In genomic region chr4:26746742-26747351, GRCh38 we compare ENCODE assay signal across 10 cellular contexts.
DNase-seq lines count a peak whose midpoint lies in the region; ATAC-seq and TF ChIP-seq lines count a peak whose summit lies in the region.
"Had no signal": no experiment of that assay in that cellular context is flagged by ENCODE, and none has a peak within 500 bp of the region (broad histone marks: within the 10 kb centered on the region; RNA-seq: fewer than 3 reads in every experiment).

No MANE protein-coding gene starts in this region.

- H3K9me2 ChIP-seq in Loucy (replicated peaks; ENCODE audit: low read depth, low read length), result no peaks in the 10 kb centered on the region

- ATAC-seq in GM19025 (IDR thresholded peaks at IDR 0.05; ENCODE audit: low read depth, unreplicated experiment), result peak; percentile 99
- peak; percentile 100 for ATAC-seq in HG02588 (IDR thresholded peaks at IDR 0.05; ENCODE audit: unreplicated experiment)

- intact Hi-C loops in colonic mucosa (cut with DNase I), result no loop called here

- H3K79me2 ChIP-seq in Loucy (ENCODE audit: insufficient read depth, low read length), result no peaks in the 10 kb centered on the region

- no peak overlapping the region for H2AFZ ChIP-seq in Loucy (ENCODE audit: low read length)

- H3F3A ChIP-seq in Loucy (ENCODE audit: low read depth), result no peaks in the 10 kb centered on the region

- H3K27ac ChIP-seq in colonic mucosa, result no peak overlapping the region
- H3K27ac ChIP-seq: upper lobe of left lung had no signal

- H3K27me3 ChIP-seq in Loucy (ENCODE audit: insufficient read depth, low read length, poor library complexity, severe bottlenecking) (no peaks in the 10 kb centered on the region), colonic mucosa (no peaks in the 10 kb centered on the region)
- H3K27me3 ChIP-seq: upper lobe of left lung had no signal

- H3K36me3 ChIP-seq in Loucy (ENCODE audit: insufficient read depth, low read length), result no peaks in the 10 kb centered on the region
- H3K36me3 ChIP-seq in colonic mucosa, result no peaks in the 10 kb centered on the region

- H3K4me2 ChIP-seq in Loucy (ENCODE audit: low read depth, low read length, poor library complexity, severe bottlenecking), result peak overlapping the region; percentile 45

- H3K9ac ChIP-seq in Loucy (ENCODE audit: low read depth, low read length, poor library complexity, severe bottlenecking) (no peak overlapping the region), colonic mucosa (ENCODE audit: low read depth in 2 of 2, low read length in 2 of 2) (no peak overlapping the region)

- peak overlapping the region; percentile 5 for H3K4me3 ChIP-seq in Loucy (ENCODE audit: low read length, poor library complexity, severe bottlenecking)
- no peak overlapping the region for H3K4me3 ChIP-seq in colonic mucosa
- H3K4me3 ChIP-seq: upper lobe of left lung had no signal

- H3K4me1 ChIP-seq in Loucy (ENCODE audit: insufficient read depth, low read length, poor library complexity, severe bottlenecking) (peaks cover 54% of the 10 kb centered on the region), colonic mucosa (no peaks in the 10 kb centered on the region)

- TF ChIP-seq CTCF in Loucy (conservative IDR thresholded peaks at IDR 0.05; ENCODE audit: low read length), result no peak
- TF ChIP-seq CTCF in colonic mucosa (IDR thresholded peaks at IDR 0.05), result no peak

- H3K9me3 ChIP-seq in Loucy (ENCODE audit: insufficient read depth, low read depth, low read length) (no peaks in the 10 kb centered on the region), colonic mucosa (no peaks in the 10 kb centered on the region)

- peak; percentile 35 to 43 for DNase-seq in stimulated activated CD4-positive, alpha-beta T cell treated with anti-CD3 and anti-CD28 coated beads, Interleukin-2, amount 100 ng/mL, for 24 hours
- DNase-seq in colonic mucosa, result no peak
- no peak for DNase-seq in AG08395 (ENCODE audit: low spot score)
- DNase-seq in NOMO-1 treated with dmso at 0.1 percent for 144 hours (lab: John Stamatoyannopoulos, UW; ENCODE audit: unreplicated experiment), result no peak
- DNase-seq: NCI-H524, posterior cingulate gyrus, upper lobe of left lung had no signal

- H4K20me1 ChIP-seq in Loucy (ENCODE audit: insufficient read depth, low read length, poor library complexity, severe bottlenecking), result no peaks in the 10 kb centered on the region

Comparison
In these comparisons a context has a peak if more than half of its experiments do, and no peak if none do; other contexts are left out.
1. DNase-seq: peak in stimulated activated CD4-positive, alpha-beta T cell treated with anti-CD3 and anti-CD28 coated beads, Interleukin-2, amount 100 ng/mL, for 24 hours (2 of 2); none in colonic mucosa (single experiment), AG08395 (single experiment) and NOMO-1 treated with dmso at 0.1 percent for 144 hours (single experiment).